Comparison of ENCODE assay signal across 22 cellular contexts in the genomic region with DNA sequence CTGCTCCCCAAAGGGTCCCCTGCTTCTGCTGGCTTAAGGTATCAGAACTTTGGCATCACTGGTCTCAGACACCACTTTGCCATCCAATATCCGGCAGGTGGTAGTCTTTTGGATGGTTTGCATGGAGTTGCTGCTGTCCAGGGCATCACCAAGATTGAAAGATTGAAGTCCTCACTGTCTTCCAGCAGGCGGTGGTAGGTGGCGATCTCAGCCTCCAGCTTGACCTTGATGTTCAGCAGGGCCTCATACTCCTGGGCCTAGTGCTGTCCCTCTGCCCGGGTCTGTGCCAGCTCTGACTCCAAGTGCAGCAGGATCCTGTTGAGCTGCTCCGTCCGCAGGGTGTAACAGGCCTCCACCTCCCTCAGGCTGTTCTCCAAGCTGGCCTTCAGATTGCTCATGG.
"Had no signal": no experiment of that assay in that cellular context is flagged by ENCODE, and none has a peak within 500 bp of the region (broad histone marks: within the 10 kb centered on the region; RNA-seq: fewer than 3 reads in every experiment).

No MANE protein-coding gene starts in this region.

- H3K27ac ChIP-seq: HL-60, RWPE1 had no signal

- H3K9me3 ChIP-seq: SK-N-SH had no signal

- H3K9ac ChIP-seq: KMS-11, SK-N-SH had no signal

- H3K4me2 ChIP-seq: SK-N-SH had no signal

- DNase-seq: IMR-90, Kasumi-1, MM.1S, NCI-H1092 treated with DMSO at 0.1 percent for 48 hours, NCI-H1436, NCI-H187, NCI-H2029, NCI-H2081 treated with DMSO at 0.1 percent for 48 hours, NCI-H2171, NCI-H226, NCI-H446, NCI-H510A, NCI-H524 treated with DMSO at 0.1 percent for 48 hours, NCI-H69, NCI-H82, PC-3, SHP77, SK-N-SH had no signal

- ATAC-seq: Panc1, PC-3 had no signal
